10 cellular contexts compared by ENCODE assay signal in genomic region chr9:126806336-126806735, GRCh38. TPM values are rescaled to one million over a fixed set of nuclear protein-coding genes. Genes with fewer than 3 reads are reported as not detected.
DNase-seq lines count a peak whose midpoint lies in the region; FAIRE-seq and TF ChIP-seq lines count a peak whose summit lies in the region.
"Had no signal": no experiment of that assay in that cellular context is flagged by ENCODE, and none has a peak within 500 bp of the region (broad histone marks: within the 10 kb centered on the region; RNA-seq: fewer than 3 reads in every experiment).

No MANE protein-coding gene starts in this region.

- H3K9ac ChIP-seq in SU-DHL-6 (ENCODE audit: low read length) (peak overlapping the region; percentile 71), smooth muscle cell (ENCODE audit: low read depth) (peak overlapping the region; percentile 95)

- no peak for TF ChIP-seq POLR2A in thyroid gland (IDR thresholded peaks at IDR 0.05)

- H3K27ac ChIP-seq in SU-DHL-6 (ENCODE audit: low read depth, low read length), result peak overlapping the region; percentile 28; the same call in 1 of the 2 replicates
- H3K27ac ChIP-seq in smooth muscle cell (ENCODE audit: low read depth), result peak overlapping the region; percentile 97
- no peak overlapping the region for H3K27ac ChIP-seq in small intestine (ENCODE audit: low read depth in 1 of 2, low read length in 1 of 2)
- H3K27ac ChIP-seq in thyroid gland, result no peak overlapping the region

- no peaks in the 10 kb centered on the region for H3K9me2 ChIP-seq in SU-DHL-6 (replicated peaks; ENCODE audit: insufficient read depth, low read length)

- H3K4me3 ChIP-seq in SU-DHL-6 (ENCODE audit: insufficient read depth, low read length, poor library complexity, severe bottlenecking), result peak overlapping the region; percentile 66
- peak overlapping the region; percentile 90 for H3K4me3 ChIP-seq in fibroblast of mammary gland (ENCODE audit: control insufficient read depth, low read depth, low read length)
- H3K4me3 ChIP-seq in smooth muscle cell, result peak overlapping the region; percentile 79
- H3K4me3 ChIP-seq in small intestine (ENCODE audit: low read depth in 1 of 2, low read length in 2 of 2), result peak overlapping the region in 1 of 2 donors; percentile 89
- no peak overlapping the region for H3K4me3 ChIP-seq in thyroid gland (replicated peaks in 1 of 3)

- H2AFZ ChIP-seq in SU-DHL-6 (ENCODE audit: low read depth, low read length, severe bottlenecking) (no peak overlapping the region), smooth muscle cell (ENCODE audit: low read depth) (no peak overlapping the region)

- H3K9me3 ChIP-seq in SU-DHL-6 (ENCODE audit: insufficient read depth, low read length), result no peaks in the 10 kb centered on the region
- H3K9me3 ChIP-seq in smooth muscle cell (replicated peaks; ENCODE audit: low read depth), result no peaks in the 10 kb centered on the region
- H3K9me3 ChIP-seq in small intestine (ENCODE audit: control insufficient read depth, low read depth), result no peaks in the 10 kb centered on the region
- H3K9me3 ChIP-seq in thyroid gland, result no peaks in the 10 kb centered on the region

- peak; percentile 23 for DNase-seq in NCI-H2107 treated with DMSO at 0.1 percent for 48 hours (lab: John Stamatoyannopoulos, UW; ENCODE audit: unreplicated experiment)
- no peak for DNase-seq in NCI-H2107 (lab: John Stamatoyannopoulos, UW)
- peak; percentile 75 for DNase-seq in fibroblast of mammary gland (ENCODE audit: low read depth)
- no peak for DNase-seq in smooth muscle cell (lab: John Stamatoyannopoulos, UW; ENCODE audit: unreplicated experiment)
- no peak for DNase-seq in small intestine
- no peak for DNase-seq in thyroid gland
- DNase-seq in ecto neural progenitor cell (ENCODE audit: low spot score), result no peak

- H4K20me1 ChIP-seq in SU-DHL-6 (ENCODE audit: low read depth, low read length) (no peaks in the 10 kb centered on the region), smooth muscle cell (ENCODE audit: low read depth) (peaks cover 61% of the 10 kb centered on the region)

- WGBS in smooth muscle cell (ENCODE audit: low lambda C conversion rate), result 90% methylated on average over 2 of the region's 2 CpGs
- 49 to 59% (median 53%) methylated on average over 2 of the region's 2 CpGs for WGBS in small intestine, 3 donors
- 37 to 43% methylated on average over 2 of the region's 2 CpGs for WGBS in thyroid gland, 2 donors

- peaks cover 16% of the 10 kb centered on the region for H3K4me1 ChIP-seq in smooth muscle cell (ENCODE audit: low read depth)
- H3K4me1 ChIP-seq in small intestine (ENCODE audit: control insufficient read depth in 2 of 2, insufficient read depth in 1 of 2, low read depth in 1 of 2, low read length in 1 of 2), result peaks cover 0 to 4% of the 10 kb centered on the region in 2 donors
- H3K4me1 ChIP-seq in thyroid gland, result peaks cover 23 to 34% of the 10 kb centered on the region in 2 donors

- H3F3A ChIP-seq in SU-DHL-6 (ENCODE audit: insufficient read depth) (no peaks in the 10 kb centered on the region), smooth muscle cell (ENCODE audit: low read depth) (no peaks in the 10 kb centered on the region)

- intact Hi-C loops in thyroid gland (cut with DNase I), result no loop called here

- H3K79me2 ChIP-seq in SU-DHL-6 (ENCODE audit: insufficient read depth, low read length), result peaks cover 40% of the 10 kb centered on the region
- H3K79me2 ChIP-seq in smooth muscle cell (ENCODE audit: low read depth), result peaks cover 60% of the 10 kb centered on the region

- no peak for FAIRE-seq in small intestine (lab: Jason Lieb, UNC)
- FAIRE-seq: A204.1, urothelium cell line had no signal

- peak overlapping the region; percentile 68 for H3K4me2 ChIP-seq in SU-DHL-6 (ENCODE audit: low read depth, low read length, poor library complexity, severe bottlenecking)
- H3K4me2 ChIP-seq in smooth muscle cell, result peak overlapping the region; percentile 95

- H3K36me3 ChIP-seq in SU-DHL-6 (ENCODE audit: low read length) (peaks cover 2% of the 10 kb centered on the region; the same call in 1 of the 2 replicates), smooth muscle cell (ENCODE audit: low read depth) (no peaks in the 10 kb centered on the region), small intestine (ENCODE audit: control insufficient read depth in 2 of 2, insufficient read depth in 2 of 2, low read length in 2 of 2) (peaks cover 0 to 2% of the 10 kb centered on the region in 2 donors), thyroid gland (no peaks in the 10 kb centered on the region)

- no peak for TF ChIP-seq CTCF in SU-DHL-6 (IDR thresholded peaks at IDR 0.05; ENCODE audit: insufficient read depth, low read length, poor library complexity, severe bottlenecking)
- TF ChIP-seq CTCF in fibroblast of mammary gland (conservative IDR thresholded peaks at IDR 0.05; ENCODE audit: control insufficient read depth, insufficient read depth, low read depth, low read length), result no peak
- no peak for TF ChIP-seq CTCF in smooth muscle cell (IDR thresholded peaks at IDR 0.05; ENCODE audit: borderline replicate concordance, insufficient read depth, poor library complexity, severe bottlenecking)
- no peak for TF ChIP-seq CTCF in thyroid gland (IDR thresholded peaks at IDR 0.05)

- H3K27me3 ChIP-seq in SU-DHL-6 (ENCODE audit: low read length), result no peaks in the 10 kb centered on the region
- no peaks in the 10 kb centered on the region for H3K27me3 ChIP-seq in smooth muscle cell (ENCODE audit: low read depth)
- H3K27me3 ChIP-seq in small intestine (ENCODE audit: control insufficient read depth in 2 of 2, insufficient read depth in 2 of 2, low read length in 2 of 2), result no peaks in the 10 kb centered on the region
- H3K27me3 ChIP-seq in thyroid gland, result no peaks in the 10 kb centered on the region

RNA-seq across cellular contexts. Expression of gene ZBTB43, which starts 1.5 kb away (rescaled TPM):
- total RNA-seq in smooth muscle cell (12.3 and 13.3 TPM in 2 replicates), thyroid gland (10 to 100 TPM; 12.1 to 25.1 (median 13.5) TPM)
- polyA plus RNA-seq in smooth muscle cell (10.8 and 11.5 TPM in 2 replicates), small intestine (1 to 10 TPM; 2.2 to 5.1 (median 3.4) TPM)

RNA-seq across cellular contexts. Expression of gene ZBTB34, which starts 54.1 kb away (rescaled TPM):
- 17.8 and 20.1 TPM in 2 replicates for total RNA-seq in smooth muscle cell
- polyA plus RNA-seq in smooth muscle cell, result 4.7 and 6.3 TPM in 2 replicates
- polyA plus RNA-seq in small intestine, result 1 to 10 TPM; 1.1 to 2.3 (median 2.0) TPM
- total RNA-seq in thyroid gland, result 10 to 100 TPM in 2 of 4 donors, 1 to 10 TPM in 2; 8.6 to 17.1 (median 12.0) TPM

Comparison
In these comparisons a context has a peak if more than half of its experiments do, and no peak if none do; other contexts are left out.
1. DNase-seq: peak in NCI-H2107 treated with DMSO at 0.1 percent for 48 hours (single experiment) and fibroblast of mammary gland (single experiment); none in NCI-H2107 (single experiment), smooth muscle cell (single experiment), small intestine (single experiment), thyroid gland (0 of 2) and ecto neural progenitor cell (single experiment).
2. H3K27ac ChIP-seq: peak in SU-DHL-6 (single experiment) and smooth muscle cell (single experiment); none in small intestine (0 of 2) and thyroid gland (0 of 3).
3. H3K4me3 ChIP-seq: peak in SU-DHL-6 (single experiment), fibroblast of mammary gland (single experiment) and smooth muscle cell (single experiment); none in thyroid gland (0 of 3).